8 cellular contexts compared by ENCODE assay signal in the genomic region with DNA sequence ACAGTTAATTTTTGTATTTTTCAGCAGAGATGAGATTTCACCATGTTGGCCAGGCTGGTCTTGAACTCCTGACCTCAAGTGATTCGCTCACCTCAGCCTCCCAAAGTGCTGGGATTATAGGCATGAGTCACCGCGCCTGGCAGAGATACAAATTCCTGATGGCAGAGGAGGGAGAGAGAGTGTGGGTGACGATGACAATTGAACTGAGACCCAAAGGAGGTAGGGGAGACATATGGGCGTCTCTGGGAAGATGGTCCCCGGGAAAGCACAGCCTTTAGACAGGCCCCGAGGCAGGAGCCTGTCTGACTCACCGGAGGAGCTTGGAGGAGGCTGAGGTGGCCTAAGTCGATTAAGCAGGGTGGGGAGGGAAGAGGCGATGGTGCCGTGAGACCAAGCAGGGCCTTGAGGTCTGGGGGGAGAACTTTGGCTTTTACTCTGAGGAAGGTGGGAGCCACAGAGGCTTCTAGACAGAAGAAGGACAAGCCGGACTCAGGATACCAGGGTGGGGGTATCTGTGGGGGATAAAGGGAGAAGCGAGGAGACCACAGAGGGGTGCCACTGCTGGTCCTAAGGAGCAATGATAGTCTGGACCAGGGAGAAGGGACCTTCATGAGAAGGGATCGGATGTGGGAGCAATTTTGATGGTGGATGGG. TPM values are rescaled to one million over a fixed set of nuclear protein-coding genes. Genes with fewer than 3 reads are reported as not detected.
DNase-seq lines count a peak whose midpoint lies in the region; ATAC-seq and TF ChIP-seq lines count a peak whose summit lies in the region.

No MANE protein-coding gene starts in this region.

- no peaks in the 10 kb centered on the region for H3K36me3 Mint-ChIP-seq in activated CD8-positive, alpha-beta T cell treated with anti-CD3 and anti-CD28 coated beads for 36 hours (ENCODE audit: low read depth)
- peaks cover 3% of the 10 kb centered on the region for H3K36me3 Mint-ChIP-seq in activated CD8-positive, alpha-beta T cell treated with anti-CD3 and anti-CD28 coated beads, Interleukin-2, amount 10 ng/mL, durations not matched to agents 7 days and 5 days (ENCODE audit: low read depth)

- intact Hi-C loops in activated CD8-positive, alpha-beta T cell treated with anti-CD3 and anti-CD28 coated beads for 36 hours (cut with micrococcal nuclease) = no loop called here
- intact Hi-C loops in posterior vena cava (cut with DNase I) = no loop called here

- H3K4me1 Mint-ChIP-seq in activated CD8-positive, alpha-beta T cell treated with anti-CD3 and anti-CD28 coated beads for 36 hours (ENCODE audit: low read depth) = peaks cover 42% of the 10 kb centered on the region
- peaks cover 46% of the 10 kb centered on the region for H3K4me1 Mint-ChIP-seq in activated CD8-positive, alpha-beta T cell treated with anti-CD3 and anti-CD28 coated beads, Interleukin-2, amount 10 ng/mL, durations not matched to agents 7 days and 5 days (ENCODE audit: low read depth)

- H3K27ac ChIP-seq in SK-N-SH (ENCODE audit: low read depth in 2 of 2, low read length in 1 of 2) = no peak overlapping the region
- H3K27ac ChIP-seq in foreskin keratinocyte = peak overlapping the region; percentile 50
- H3K27ac ChIP-seq in subcutaneous abdominal adipose tissue (ENCODE audit: low read depth, low read length) = peak overlapping the region; percentile 57

- H3K9ac ChIP-seq in SK-N-SH (no peak overlapping the region), subcutaneous abdominal adipose tissue (ENCODE audit: low read length in 5 of 5) (no peak overlapping the region)

- no peaks in the 10 kb centered on the region for H4K20me1 ChIP-seq in SK-N-SH (ENCODE audit: insufficient read depth)

- no peak overlapping the region for H3K4me3 Mint-ChIP-seq in activated CD8-positive, alpha-beta T cell treated with anti-CD3 and anti-CD28 coated beads for 36 hours
- H3K4me3 Mint-ChIP-seq in activated CD8-positive, alpha-beta T cell treated with anti-CD3 and anti-CD28 coated beads, Interleukin-2, amount 10 ng/mL, durations not matched to agents 7 days and 5 days = no peak overlapping the region

- POLR2A ChIA-PET in activated CD8-positive, alpha-beta T cell treated with anti-CD3 and anti-CD28 coated beads for 36 hours (lab: Charles Lee) = interaction anchor here (0.7 to 2.6 kb wide), 3 partner anchors 11 to 41 kb away, joined by 3 to 15 read pairs (median 4); partner anchors contain the start of genes ARRDC2 and IL12RB1
- POLR2A ChIA-PET in activated CD8-positive, alpha-beta T cell treated with anti-CD3 and anti-CD28 coated beads, Interleukin-2, amount 10 ng/mL, durations not matched to agents 7 days and 5 days (lab: Charles Lee) = interaction anchor here (0.7 kb wide), 1 partner anchor 38 kb away, joined by 3 read pairs; the partner anchor contains the start of gene ARRDC2
- POLR2A ChIA-PET in SK-N-SH (lab: Yijun Ruan, JAX) = no interaction called here

- peak overlapping the region; percentile 79 for H3K27ac Mint-ChIP-seq in activated CD8-positive, alpha-beta T cell treated with anti-CD3 and anti-CD28 coated beads for 36 hours
- H3K27ac Mint-ChIP-seq in activated CD8-positive, alpha-beta T cell treated with anti-CD3 and anti-CD28 coated beads, Interleukin-2, amount 10 ng/mL, durations not matched to agents 7 days and 5 days = no peak overlapping the region

- H3K36me3 ChIP-seq in SK-N-SH (replicated peaks in 1 of 2; ENCODE audit: control insufficient read depth in 1 of 2, insufficient read depth in 2 of 2, low read length in 1 of 2) = no peaks in the 10 kb centered on the region
- H3K36me3 ChIP-seq in subcutaneous abdominal adipose tissue (ENCODE audit: control insufficient read depth in 5 of 5, insufficient read depth in 5 of 5, low read length in 5 of 5) = no peaks in the 10 kb centered on the region

- H3K4me1 ChIP-seq in SK-N-SH (ENCODE audit: control insufficient read depth in 1 of 2, insufficient read depth in 2 of 2, low read depth in 1 of 2, low read length in 1 of 2) = no peaks in the 10 kb centered on the region; a peak in 1 of 4 replicates
- H3K4me1 ChIP-seq in foreskin keratinocyte = peaks cover 7% of the 10 kb centered on the region
- peaks cover 0 to 42% (median 40%) of the 10 kb centered on the region in 5 donors for H3K4me1 ChIP-seq in subcutaneous abdominal adipose tissue (ENCODE audit: control insufficient read depth in 5 of 5, insufficient read depth in 5 of 5, low read length in 5 of 5)

- TF ChIP-seq CTCF in activated CD8-positive, alpha-beta T cell treated with anti-CD3 and anti-CD28 coated beads for 36 hours (IDR thresholded peaks at IDR 0.05) = no peak
- TF ChIP-seq CTCF in SK-N-SH (IDR thresholded peaks at IDR 0.05) (no peak), foreskin keratinocyte (conservative IDR thresholded peaks at IDR 0.05) (no peak)

- no peaks in the 10 kb centered on the region for H3K79me2 ChIP-seq in SK-N-SH (ENCODE audit: insufficient read depth)

- no peaks in the 10 kb centered on the region for H3F3A ChIP-seq in SK-N-SH (replicated peaks; ENCODE audit: insufficient read depth)

- 28% methylated on average over 14 of the region's 14 CpGs for WGBS in SK-N-SH (ENCODE audit: low lambda C conversion rate)

- TF ChIP-seq RAD21 in SK-N-SH (IDR thresholded peaks at IDR 0.05; ENCODE audit: low read length) = no peak

- no peaks in the 10 kb centered on the region for H3K9me3 Mint-ChIP-seq in activated CD8-positive, alpha-beta T cell treated with anti-CD3 and anti-CD28 coated beads for 36 hours
- no peaks in the 10 kb centered on the region for H3K9me3 Mint-ChIP-seq in activated CD8-positive, alpha-beta T cell treated with anti-CD3 and anti-CD28 coated beads, Interleukin-2, amount 10 ng/mL, durations not matched to agents 7 days and 5 days (ENCODE audit: insufficient read depth)

- no peaks in the 10 kb centered on the region for H3K9me3 ChIP-seq in SK-N-SH
- no peaks in the 10 kb centered on the region for H3K9me3 ChIP-seq in subcutaneous abdominal adipose tissue (ENCODE audit: control insufficient read depth in 5 of 5, low read length in 5 of 5)

- peak; percentile 35 for DNase-seq in activated CD8-positive, alpha-beta T cell treated with anti-CD3 and anti-CD28 coated beads for 36 hours
- no peak for DNase-seq in activated CD8-positive, alpha-beta T cell treated with anti-CD3 and anti-CD28 coated beads, Interleukin-2, amount 10 ng/mL, durations not matched to agents 7 days and 5 days
- DNase-seq in SK-N-SH (no peak), foreskin keratinocyte (peak; percentile 57 to 63), posterior vena cava (ENCODE audit: low spot score) (no peak), iPS-NIHi11 (ENCODE audit: low spot score) (no peak)

- no peak for TF ChIP-seq EP300 in SK-N-SH (IDR thresholded peaks at IDR 0.05; ENCODE audit: borderline replicate concordance in 1 of 2, low read depth in 1 of 2, low read length in 1 of 2)

- no peaks in the 10 kb centered on the region; the same call in 1 of the 2 replicates for H3K27me3 ChIP-seq in SK-N-SH (ENCODE audit: insufficient read depth)
- peaks cover 24% of the 10 kb centered on the region for H3K27me3 ChIP-seq in foreskin keratinocyte
- H3K27me3 ChIP-seq in subcutaneous abdominal adipose tissue (ENCODE audit: control insufficient read depth in 5 of 5, insufficient read depth in 4 of 5, low read length in 5 of 5) = no peaks in the 10 kb centered on the region

- no peak for ATAC-seq in activated CD8-positive, alpha-beta T cell treated with anti-CD3 and anti-CD28 coated beads for 36 hours
- no peak for ATAC-seq in activated CD8-positive, alpha-beta T cell treated with anti-CD3 and anti-CD28 coated beads, Interleukin-2, amount 10 ng/mL, durations not matched to agents 7 days and 5 days
- ATAC-seq in foreskin keratinocyte (peak; percentile 88), HG03025 (IDR thresholded peaks at IDR 0.05; ENCODE audit: low FRiP score, unreplicated experiment) (no peak)

- H3K27me3 Mint-ChIP-seq in activated CD8-positive, alpha-beta T cell treated with anti-CD3 and anti-CD28 coated beads for 36 hours = peaks cover 2% of the 10 kb centered on the region
- H3K27me3 Mint-ChIP-seq in activated CD8-positive, alpha-beta T cell treated with anti-CD3 and anti-CD28 coated beads, Interleukin-2, amount 10 ng/mL, durations not matched to agents 7 days and 5 days (ENCODE audit: low read depth) = peaks cover 6% of the 10 kb centered on the region

- CTCF ChIA-PET in activated CD8-positive, alpha-beta T cell treated with anti-CD3 and anti-CD28 coated beads for 36 hours (lab: Charles Lee) = interaction anchor here (2.6 kb wide), 1 partner anchor 38 kb away, joined by 10 read pairs; the partner anchor contains the start of gene ARRDC2
- CTCF ChIA-PET in activated CD8-positive, alpha-beta T cell treated with anti-CD3 and anti-CD28 coated beads, Interleukin-2, amount 10 ng/mL, durations not matched to agents 7 days and 5 days (lab: Charles Lee) = interaction anchor here (1.0 to 4.3 kb wide), 5 partner anchors 12 to 45 kb away, joined by 3 to 44 read pairs (median 21); partner anchors contain the start of gene ARRDC2
- CTCF ChIA-PET in SK-N-SH (lab: Yijun Ruan, JAX) = interaction anchor here (1.3 to 2.7 kb wide), 2 partner anchors 11 to 39 kb away, joined by 4 to 6 read pairs; partner anchors contain the start of gene ARRDC2

- H2AFZ ChIP-seq in SK-N-SH (ENCODE audit: low read depth) = no peak overlapping the region

- H3K9me2 ChIP-seq in SK-N-SH = no peaks in the 10 kb centered on the region

- H3K4me2 ChIP-seq in SK-N-SH = no peak overlapping the region

- H3K4me3 ChIP-seq in SK-N-SH (ENCODE audit: low read depth in 2 of 2, low read length in 1 of 2) (no peak overlapping the region), subcutaneous abdominal adipose tissue (ENCODE audit: low read depth in 1 of 5, low read length in 5 of 5) (no peak overlapping the region)

RNA-seq across cellular contexts. Expression of gene ARRDC2, which starts 38.2 kb away (rescaled TPM):
- 10 to 100 TPM; 29.1 TPM for total RNA-seq in activated CD8-positive, alpha-beta T cell treated with anti-CD3 and anti-CD28 coated beads for 36 hours
- total RNA-seq in activated CD8-positive, alpha-beta T cell treated with anti-CD3 and anti-CD28 coated beads, Interleukin-2, amount 10 ng/mL, durations not matched to agents 7 days and 5 days = 10 to 100 TPM; 33.8 to 34.2 TPM
- polyA plus RNA-seq in SK-N-SH (2012; rRNA removed) (5.5 and 6.3 TPM in 2 replicates), foreskin keratinocyte (4.6 and 4.7 TPM in 2 replicates)
- polyA plus RNA-seq in SK-N-SH (2012; cell fraction: cytosol; rRNA removed) = 3.9 and 4.9 TPM in 2 replicates
- 14.9 and 22.3 TPM in 2 replicates for polyA plus RNA-seq in SK-N-SH (2012; cell fraction: nucleus; rRNA removed)
- total RNA-seq in foreskin keratinocyte (3.8 and 4.7 TPM in 2 replicates), posterior vena cava (10 to 100 TPM; 21.0 to 25.2 TPM)

RNA-seq across cellular contexts. Expression of gene IL12RB1, which starts 40.5 kb away (rescaled TPM):
- total RNA-seq in activated CD8-positive, alpha-beta T cell treated with anti-CD3 and anti-CD28 coated beads for 36 hours = 10 to 100 TPM; 25.6 to 27.2 TPM
- total RNA-seq in activated CD8-positive, alpha-beta T cell treated with anti-CD3 and anti-CD28 coated beads, Interleukin-2, amount 10 ng/mL, durations not matched to agents 7 days and 5 days = 10 to 100 TPM; 75.2 to 78.6 TPM
- polyA plus RNA-seq in SK-N-SH (2012; rRNA removed) = 0.02 TPM in 1 of 2 replicates, not detected in the other
- polyA plus RNA-seq in SK-N-SH (2012; cell fraction: cytosol; rRNA removed) = 0.05 TPM in 1 of 2 replicates, not detected in the other
- polyA plus RNA-seq in SK-N-SH (2012; cell fraction: nucleus; rRNA removed) = not detected in 2 replicates
- total RNA-seq in foreskin keratinocyte = 0.07 and 0.14 TPM in 2 replicates
- polyA plus RNA-seq in foreskin keratinocyte = 0.04 and 0.09 TPM in 2 replicates
- 1 to 10 TPM; 1.7 to 2.3 TPM for total RNA-seq in posterior vena cava

RNA-seq across cellular contexts. Expression of gene MAST3, which starts 51.4 kb away (rescaled TPM):
- total RNA-seq in activated CD8-positive, alpha-beta T cell treated with anti-CD3 and anti-CD28 coated beads for 36 hours = 10 to 100 TPM; 23.1 to 23.3 TPM
- total RNA-seq in activated CD8-positive, alpha-beta T cell treated with anti-CD3 and anti-CD28 coated beads, Interleukin-2, amount 10 ng/mL, durations not matched to agents 7 days and 5 days = 10 to 100 TPM; 22.9 to 25.1 TPM
- 3.1 and 4.5 TPM in 2 replicates for polyA plus RNA-seq in SK-N-SH (2012; rRNA removed)
- 1.9 and 3.1 TPM in 2 replicates for polyA plus RNA-seq in SK-N-SH (2012; cell fraction: cytosol; rRNA removed)
- polyA plus RNA-seq in SK-N-SH (2012; cell fraction: nucleus; rRNA removed) = 12.8 and 17.8 TPM in 2 replicates
- 2.3 and 2.5 TPM in 2 replicates for total RNA-seq in foreskin keratinocyte
- 1.2 and 1.3 TPM in 2 replicates for polyA plus RNA-seq in foreskin keratinocyte
- 1 to 10 TPM; 5.6 to 7.1 TPM for total RNA-seq in posterior vena cava

Comparison
In these comparisons a context has a peak if more than half of its experiments do, and no peak if none do; other contexts are left out.
1. DNase-seq: peak in activated CD8-positive, alpha-beta T cell treated with anti-CD3 and anti-CD28 coated beads for 36 hours (single experiment) and foreskin keratinocyte (2 of 2); none in activated CD8-positive, alpha-beta T cell treated with anti-CD3 and anti-CD28 coated beads, Interleukin-2, amount 10 ng/mL, durations not matched to agents 7 days and 5 days (single experiment), SK-N-SH (single experiment), posterior vena cava (single experiment) and iPS-NIHi11 (single experiment).
2. H3K27ac ChIP-seq: peak in foreskin keratinocyte (single experiment) and subcutaneous abdominal adipose tissue (single experiment); none in SK-N-SH (0 of 2).
3. RNA of gene IL12RB1, which starts 40.5 kb away (total RNA-seq): 75.2 to 78.6 TPM in activated CD8-positive, alpha-beta T cell treated with anti-CD3 and anti-CD28 coated beads, Interleukin-2, amount 10 ng/mL, durations not matched to agents 7 days and 5 days and 25.6 to 27.2 TPM in activated CD8-positive, alpha-beta T cell treated with anti-CD3 and anti-CD28 coated beads for 36 hours; 1.7 to 2.3 TPM in posterior vena cava and 0.07 to 0.14 TPM in foreskin keratinocyte; every median in the first group is over 4 times any median in the second.